ENCODE assay signal across 8 cellular contexts in the genomic region with DNA sequence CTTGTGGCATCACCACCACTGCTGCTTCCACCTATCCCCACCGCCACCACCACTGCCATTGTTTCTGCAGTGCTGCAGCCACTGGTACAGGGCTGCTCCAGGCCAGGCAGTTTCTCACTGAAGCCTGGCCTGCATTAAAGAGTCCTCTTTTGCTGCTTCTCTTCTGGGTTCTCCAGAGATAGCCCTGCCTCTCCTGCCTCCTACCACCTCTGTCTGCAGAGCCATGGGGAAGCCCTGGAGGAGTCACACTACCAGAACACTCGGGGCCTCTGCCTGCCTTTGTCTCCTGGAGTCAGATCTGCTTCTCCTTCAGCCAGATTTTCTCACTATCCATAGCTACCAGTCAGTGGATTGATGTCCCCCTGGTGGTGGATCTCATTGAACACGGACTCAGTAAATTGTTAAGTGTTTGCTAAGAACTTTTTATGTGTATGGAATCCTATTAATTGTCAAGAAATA. TPM values are rescaled to one million over a fixed set of nuclear protein-coding genes. Genes with fewer than 3 reads are reported as not detected.
A peak's percentile ranks its signal among the peaks of the same experiment; 100 is the strongest.
DNase-seq lines count a peak whose midpoint lies in the region; ATAC-seq, FAIRE-seq and TF ChIP-seq lines count a peak whose summit lies in the region.

No MANE protein-coding gene starts in this region.

- dilution Hi-C loops in IMR-90 (cut with HindIII; ENCODE audit: low sequenced_read_pairs, unreplicated experiment), result no loop called here

- no peak overlapping the region for H3K27ac ChIP-seq in C4-2B
- H3K27ac ChIP-seq in IMR-90 (ENCODE audit: insufficient read depth, low read length), result peak overlapping the region; percentile 40

- in situ Hi-C loops in IMR-90 (cut with MboI; ENCODE audit: low sequenced_read_pairs), result no loop called here

- H3K4me1 Mint-ChIP-seq in T-helper 2 cell treated with Interferon-gamma antibody and Interleukin-4, amounts not matched to agents 5 μg/mL and 100 μg/mL, for 36 hours (ENCODE audit: low read depth), result no peaks in the 10 kb centered on the region

- H3K9me3 ChIP-seq in IMR-90 (ENCODE audit: control insufficient read depth, insufficient read depth, low read length), result 0 out of 2 replicates have a peak, but pooled peaks cover 2% of the 10 kb centered on the region

- intact Hi-C loops in IMR-90 (cut with micrococcal nuclease) (loop anchor here (1.0 kb wide), 1 partner anchor 194 kb away; no protein-coding TSS in a partner anchor), left ventricle myocardium superior (cut with micrococcal nuclease) (loop anchor here (5.0 kb wide), 1 partner anchor 195 kb away; no protein-coding TSS in a partner anchor)

- peak overlapping the region; percentile 42 for H2BK5ac ChIP-seq in IMR-90 (ENCODE audit: low read depth, low read length, poor library complexity, severe bottlenecking)

- peaks cover 43% of the 10 kb centered on the region for H4K20me1 ChIP-seq in IMR-90 (ENCODE audit: insufficient read depth, low read length)

- H3K14ac ChIP-seq in IMR-90 (replicated peaks; ENCODE audit: low read depth, low read length), result peak overlapping the region; percentile 84

- no TSS peak for BruUV-seq in IMR-90 (replicated peaks; lab: Mats Ljungman, UMichigan)

- no peak for TF ChIP-seq POLR2A in IMR-90 (IDR thresholded peaks at IDR 0.05; ENCODE audit: low read depth, low read length)

- no peak overlapping the region for H3K56ac ChIP-seq in IMR-90 (ENCODE audit: extremely low read depth, insufficient read depth, low read length)

- POLR2A ChIA-PET in IMR-90 (lab: Charles Lee; ENCODE audit: unreplicated experiment), result interaction anchor here (0.6 kb wide), 1 partner anchor 176 kb away, joined by 7 read pairs; no protein-coding TSS in a partner anchor

- H3K23ac ChIP-seq in IMR-90 (ENCODE audit: low read depth, low read length), result peak overlapping the region; percentile 14; the same call in 1 of the 2 replicates

- H2AK5ac ChIP-seq in IMR-90 (ENCODE audit: low read depth, low read length), result peak overlapping the region; percentile 59

- CTCF ChIA-PET in IMR-90 (lab: Yijun Ruan, JAX), result interaction anchor here (0.5 to 0.8 kb wide), 4 partner anchors 8 to 194 kb away, joined by 3 to 4 read pairs (median 3); no protein-coding TSS in a partner anchor

- peak; percentile 75 for TF ChIP-seq CTCF in C4-2B (conservative IDR thresholded peaks at IDR 0.05)
- peak; percentile 64 for TF ChIP-seq CTCF in IMR-90 (conservative IDR thresholded peaks at IDR 0.05; ENCODE audit: low read depth, low read length)

- DNase-seq in IMR-90 (peak; percentile 85), left ventricle myocardium superior (no peak), stromal cell of bone marrow (ENCODE audit: low read depth) (peak; percentile 56)
- DNase-seq in T-helper 2 cell treated with Interferon-gamma antibody and Interleukin-4, amounts not matched to agents 5 μg/mL and 100 μg/mL, for 36 hours (ENCODE audit: low spot score), result no peak

- no peak overlapping the region for H3K4me3 ChIP-seq in IMR-90 (ENCODE audit: insufficient read depth, low read depth, low read length)

- peak overlapping the region; percentile 1 for H2AFZ ChIP-seq in IMR-90 (replicated peaks; ENCODE audit: low read length, poor library complexity)

- TF ChIP-seq RAD21 in IMR-90 (IDR thresholded peaks at IDR 0.05; ENCODE audit: low read length), result peak; percentile 47

- WGBS in IMR-90 (ENCODE audit: extremely low coverage in 2 of 2, insufficient read length in 1 of 2), 2 experiments, result 100% methylated on average over 1 of the region's 3 CpGs; no CpG with 5 or more reads in 1 of the 2 experiments

- peaks cover 30 to 74% of the 10 kb centered on the region in 2 experiments for H3K79me1 ChIP-seq in IMR-90 (ENCODE audit: low read depth in 1 of 2, low read length in 2 of 2)

- H2BK120ac ChIP-seq in IMR-90 (ENCODE audit: low read depth, low read length), result peak overlapping the region; percentile 74; the same call in 1 of the 2 replicates

- H3K27ac Mint-ChIP-seq in T-helper 2 cell treated with Interferon-gamma antibody and Interleukin-4, amounts not matched to agents 5 μg/mL and 100 μg/mL, for 36 hours, result no peak overlapping the region

- peak overlapping the region; percentile 66 for H4K91ac ChIP-seq in IMR-90 (ENCODE audit: insufficient read depth, low read depth, low read length)

- H4K8ac ChIP-seq in IMR-90 (ENCODE audit: low read depth in 2 of 2, low read length in 2 of 2), result peak overlapping the region in 1 of 2 experiments; percentile 47; a peak in 1 of 4 replicates

- peak overlapping the region; percentile 49 for H3K18ac ChIP-seq in IMR-90 (ENCODE audit: low read depth, low read length)

- H4K5ac ChIP-seq in IMR-90 (ENCODE audit: low read depth, low read length), result peak overlapping the region; percentile 36; the same call in 1 of the 2 replicates

- peak overlapping the region; percentile 28; the same call in 1 of the 2 replicates for H3K9ac ChIP-seq in IMR-90 (ENCODE audit: low read depth, low read length)

- H3K36me3 ChIP-seq in IMR-90 (ENCODE audit: control insufficient read depth, insufficient read depth, low read length), result peaks cover 2% of the 10 kb centered on the region; the same call in 1 of the 2 replicates

- FAIRE-seq in TTC549 (lab: Jason Lieb, UNC), result peak; percentile 54

- peak overlapping the region; percentile 51 for H3K4me2 ChIP-seq in IMR-90 (ENCODE audit: low read depth, low read length)

- H3K4me1 ChIP-seq in IMR-90 (ENCODE audit: control insufficient read depth, insufficient read depth, low read length), result peaks cover 6% of the 10 kb centered on the region

- peak overlapping the region; percentile 22; the same call in 1 of the 3 replicates for H2BK15ac ChIP-seq in IMR-90 (ENCODE audit: low read depth, low read length)

- H3K27me3 ChIP-seq in IMR-90 (ENCODE audit: control insufficient read depth, insufficient read depth, low read length), result no peaks in the 10 kb centered on the region

- H3K36me3 Mint-ChIP-seq in T-helper 2 cell treated with Interferon-gamma antibody and Interleukin-4, amounts not matched to agents 5 μg/mL and 100 μg/mL, for 36 hours (ENCODE audit: low read depth), result no peaks in the 10 kb centered on the region

- peaks cover 20% of the 10 kb centered on the region for H3K9me1 ChIP-seq in IMR-90 (ENCODE audit: insufficient read depth, low read length)

- H3K4ac ChIP-seq in IMR-90 (ENCODE audit: low read depth, low read length), result peak overlapping the region; percentile 83

- peak overlapping the region; percentile 71 for H2BK20ac ChIP-seq in IMR-90 (ENCODE audit: low read depth, low read length)

- ATAC-seq in IMR-90 (ENCODE audit: low read depth) (peak; percentile 76), left ventricle myocardium superior (peak; percentile 94), HG03280 (IDR thresholded peaks at IDR 0.05; ENCODE audit: unreplicated experiment) (no peak), GM18858 (IDR thresholded peaks at IDR 0.05; ENCODE audit: unreplicated experiment) (no peak)

- H3K9me3 Mint-ChIP-seq in T-helper 2 cell treated with Interferon-gamma antibody and Interleukin-4, amounts not matched to agents 5 μg/mL and 100 μg/mL, for 36 hours, result no peaks in the 10 kb centered on the region

- no peak overlapping the region for H3K4me3 Mint-ChIP-seq in T-helper 2 cell treated with Interferon-gamma antibody and Interleukin-4, amounts not matched to agents 5 μg/mL and 100 μg/mL, for 36 hours

- peak overlapping the region; percentile 6 for H2AK9ac ChIP-seq in IMR-90 (replicated peaks; ENCODE audit: low read depth, low read length, poor library complexity)

- H3K27me3 Mint-ChIP-seq in T-helper 2 cell treated with Interferon-gamma antibody and Interleukin-4, amounts not matched to agents 5 μg/mL and 100 μg/mL, for 36 hours (ENCODE audit: low read depth), result peaks cover 6% of the 10 kb centered on the region

TF ChIP-seq in IMR-90, 13 proteins besides CTCF, POLR2A, EP300 and RAD21:
- no peak for TF ChIP-seq RCOR1 (IDR thresholded peaks at IDR 0.05; ENCODE audit: insufficient replicate concordance, low read length)
- TF ChIP-seq SMC3 (IDR thresholded peaks at IDR 0.05; ENCODE audit: low read depth, low read length), result peak; percentile 47; the same call in 1 of the 2 replicates

RNA-seq across cellular contexts. Expression of gene DDAH1, which starts 37.7 kb away (rescaled TPM):
- 94.5 and 108 TPM in 2 replicates for total RNA-seq in IMR-90 (2012; rRNA removed)
- polyA plus RNA-seq in IMR-90 (2012; rRNA removed), result 78.0 and 89.0 TPM in 2 replicates
- 18.8 and 40.9 TPM in 2 replicates for polyA plus RNA-seq in IMR-90 (2012; cell fraction: cytosol; rRNA removed)
- 9.2 and 40.9 TPM in 2 replicates for polyA plus RNA-seq in IMR-90 (2012; cell fraction: nucleus; rRNA removed; ENCODE audit: low replicate concordance)
- total RNA-seq in left ventricle myocardium superior, result 4.1 TPM

Comparison
In these comparisons a context has a peak if more than half of its experiments do, and no peak if none do; other contexts are left out.
1. ATAC-seq: peak in IMR-90 (single experiment) and left ventricle myocardium superior (single experiment); none in HG03280 (single experiment) and GM18858 (single experiment).
2. DNase-seq: peak in IMR-90 (single experiment) and stromal cell of bone marrow (single experiment); none in left ventricle myocardium superior (single experiment) and T-helper 2 cell treated with Interferon-gamma antibody and Interleukin-4, amounts not matched to agents 5 μg/mL and 100 μg/mL, for 36 hours (single experiment).
3. RNA of gene DDAH1, which starts 37.7 kb away (total RNA-seq): 94.5 to 108 TPM in IMR-90; 4.1 TPM in left ventricle myocardium superior (single experiment); every median in the first group is over 10 times any median in the second.